ENCODE assay signal across 20 cellular contexts in the genomic region with DNA sequence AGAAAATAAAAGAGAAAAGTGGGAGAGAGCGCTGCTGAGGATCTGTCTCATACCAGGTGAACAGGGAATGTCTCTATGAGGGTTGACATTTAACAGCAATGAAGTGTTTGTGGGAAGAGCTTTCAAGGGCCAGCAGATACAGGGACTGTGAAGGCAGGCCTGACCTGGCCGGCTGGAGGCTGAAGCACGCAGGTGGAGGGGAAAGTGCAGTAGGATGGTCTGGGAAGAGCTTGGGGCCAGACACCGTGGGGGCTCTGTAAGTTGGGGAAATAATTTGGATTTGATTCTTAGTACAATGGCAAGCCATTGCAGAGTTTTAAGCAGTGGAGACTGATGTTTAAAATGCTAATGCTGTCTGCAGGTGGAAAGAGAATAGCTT. TPM values are rescaled to one million over a fixed set of nuclear protein-coding genes. Genes with fewer than 3 reads are reported as not detected.
DNase-seq lines count a peak whose midpoint lies in the region; ATAC-seq, FAIRE-seq and TF ChIP-seq lines count a peak whose summit lies in the region.
"Had no signal": no experiment of that assay in that cellular context is flagged by ENCODE, and none has a peak within 500 bp of the region (broad histone marks: within the 10 kb centered on the region; RNA-seq: fewer than 3 reads in every experiment).

No MANE protein-coding gene starts in this region.

- CTCF ChIA-PET in CD4-positive, alpha-beta memory T cell (lab: Charles Lee; ENCODE audit: partially characterized antibody) = interaction anchor here (0.8 to 6.3 kb wide), 5 partner anchors 12 to 123 kb away, joined by 3 to 87 read pairs (median 3); no protein-coding TSS in a partner anchor
- CTCF ChIA-PET in HepG2 (lab: Yijun Ruan, JAX; ENCODE audit: low intra/inter-chr PET ratio, low total read pairs) = interaction anchor here (2.3 to 2.4 kb wide), 2 partner anchors 20 to 23 kb away, joined by 8 to 19 read pairs; no protein-coding TSS in a partner anchor

- no peaks in the 10 kb centered on the region for H4K20me1 ChIP-seq in HepG2 (ENCODE audit: insufficient read depth, low read length)

- peaks cover 29% of the 10 kb centered on the region for H3K4me1 ChIP-seq in CD4-positive, alpha-beta memory T cell (ENCODE audit: insufficient read depth, low read length)
- peaks cover 95% of the 10 kb centered on the region for H3K4me1 ChIP-seq in HepG2 (ENCODE audit: insufficient read depth, low read length)
- H3K4me1 ChIP-seq: HAP-1, SJCRH30 had no signal

- H3K36me3 ChIP-seq in CD4-positive, alpha-beta memory T cell (ENCODE audit: insufficient read depth, low read length) = no peaks in the 10 kb centered on the region
- H3K36me3 ChIP-seq in HepG2 (replicated peaks in 1 of 2; ENCODE audit: control insufficient read depth in 1 of 2, insufficient read depth in 2 of 2, low read length in 2 of 2) = no peaks in the 10 kb centered on the region
- H3K36me3 ChIP-seq: HAP-1, SJCRH30 had no signal

- no peak for DNase-seq in CD4-positive, alpha-beta memory T cell
- peak; percentile 60 for DNase-seq in DMS79 treated with DMSO at 0.1 percent for 48 hours (lab: John Stamatoyannopoulos, UW)
- no peak for DNase-seq in HepG2 (ENCODE audit: low spot score)
- DNase-seq in progenitor cell of endocrine pancreas (ENCODE audit: low spot score, unreplicated experiment) = no peak
- no peak for DNase-seq in activated naive CD4-positive, alpha-beta T cell treated with Interleukin-2 at 50 U/mL for 16 hours
- DNase-seq: AML-193; CD8-positive, alpha-beta memory T cell; DMS 273 treated with DMSO at 0.1 percent for 48 hours; NCI-H146; NCI-H2081 treated with DMSO at 0.1 percent for 48 hours; NCI-H345; NCI-H526 treated with DMSO at 0.1 percent for 48 hours; RPMI8226; SJCRH30 had no signal

- peak overlapping the region in 6 of 7 donors; percentile 27 to 92 (median 55) for H3K27ac Mint-ChIP-seq in CD4-positive, alpha-beta memory T cell
- H3K27ac Mint-ChIP-seq in progenitor cell of endocrine pancreas = peak overlapping the region; percentile 68

- peaks cover 20 to 40% (median 27%) of the 10 kb centered on the region in 4 donors for H3K4me1 Mint-ChIP-seq in CD4-positive, alpha-beta memory T cell
- H3K4me1 Mint-ChIP-seq in progenitor cell of endocrine pancreas (ENCODE audit: low read depth) = peaks cover 30% of the 10 kb centered on the region

- peaks cover 3 to 4% of the 10 kb centered on the region in 2 donors for H3K27me3 Mint-ChIP-seq in CD4-positive, alpha-beta memory T cell
- peaks cover 37% of the 10 kb centered on the region for H3K27me3 Mint-ChIP-seq in progenitor cell of endocrine pancreas

- peaks cover 0 to 5% (median 2%) of the 10 kb centered on the region in 8 donors for H3K9me3 Mint-ChIP-seq in CD4-positive, alpha-beta memory T cell
- H3K9me3 Mint-ChIP-seq in progenitor cell of endocrine pancreas (ENCODE audit: low read depth) = peaks cover 11% of the 10 kb centered on the region

- in situ Hi-C loops in HepG2 (cut with HindIII; ENCODE audit: extremely low pct_ligation_motif_present, low pct_unique_long_range_greater_than_20kb) = no loop called here

- no peaks in the 10 kb centered on the region for H3K27me3 ChIP-seq in CD4-positive, alpha-beta memory T cell (ENCODE audit: insufficient read depth, low read length)
- H3K27me3 ChIP-seq in HepG2 (ENCODE audit: control insufficient read depth in 1 of 2, insufficient read depth in 2 of 2, low read length in 2 of 2) = no peaks in the 10 kb centered on the region

- TF ChIP-seq CTCF in HepG2 (CRISPR knock-in tag; IDR thresholded peaks at IDR 0.05) (no peak), progenitor cell of endocrine pancreas (IDR thresholded peaks at IDR 0.05; ENCODE audit: unreplicated experiment) (no peak)

- H3K9me3 ChIP-seq in CD4-positive, alpha-beta memory T cell (ENCODE audit: control insufficient read depth in 1 of 2, low read length in 2 of 2) = no peaks in the 10 kb centered on the region
- no peaks in the 10 kb centered on the region for H3K9me3 ChIP-seq in HepG2 (ENCODE audit: low read length)
- H3K9me3 ChIP-seq: HAP-1, SJCRH30 had no signal

- TF ChIP-seq EP300 in HepG2 (IDR thresholded peaks at IDR 0.05; ENCODE audit: low read depth in 2 of 2, low read length in 2 of 2) (no peak), HepG2 (CRISPR knock-in tag; IDR thresholded peaks at IDR 0.05; ENCODE audit: borderline replicate concordance) (no peak)

- no peak for FAIRE-seq in HepG2 (lab: Jason Lieb, UNC)
- FAIRE-seq: GM12878, HTR-8/SVneo had no signal

- H3K4me2 ChIP-seq in HepG2 (ENCODE audit: low read depth, low read length) = peak overlapping the region; percentile 86

- POLR2A ChIA-PET in CD4-positive, alpha-beta memory T cell (lab: Charles Lee; ENCODE audit: partially characterized antibody) = no interaction called here
- POLR2A ChIA-PET in HepG2 (lab: Yijun Ruan, JAX) = interaction anchor here (0.7 to 14.7 kb wide), 13 partner anchors 10 to 605 kb away, joined by 3 to 1105 read pairs (median 22); a partner anchor contains a TSS

- intact Hi-C loops in CD4-positive, alpha-beta memory T cell (cut with micrococcal nuclease) = no loop called here
- intact Hi-C loops in HepG2 (cut with micrococcal nuclease; ENCODE audit: unreplicated experiment) = loop anchor here (5.0 kb wide), 1 partner anchor 480 kb away; a partner anchor contains a TSS

- ATAC-seq in HepG2 (no peak), HG02588 (IDR thresholded peaks at IDR 0.05; ENCODE audit: unreplicated experiment) (no peak), HG03039 (IDR thresholded peaks at IDR 0.05; ENCODE audit: unreplicated experiment) (no peak)
- ATAC-seq: GM12878 had no signal

- H3K9ac ChIP-seq in HepG2 (ENCODE audit: insufficient read depth, low read depth, low read length) = peak overlapping the region; percentile 16; the same call in 1 of the 2 replicates

- no peak overlapping the region for H3K4me3 Mint-ChIP-seq in CD4-positive, alpha-beta memory T cell
- H3K4me3 Mint-ChIP-seq in progenitor cell of endocrine pancreas (ENCODE audit: low read depth) = no peak overlapping the region
- H3K4me3 Mint-ChIP-seq: CD8-positive, alpha-beta memory T cell had no signal

- H3K79me2 ChIP-seq in HepG2 (ENCODE audit: insufficient read depth, low read length) = no peaks in the 10 kb centered on the region

- no peak for TF ChIP-seq RAD21 in HepG2 (CRISPR knock-in tag; IDR thresholded peaks at IDR 0.05)

- no peak overlapping the region for H2AFZ ChIP-seq in HepG2 (ENCODE audit: low read length)

- peaks cover 0 to 1% of the 10 kb centered on the region in 2 donors for H3K36me3 Mint-ChIP-seq in CD4-positive, alpha-beta memory T cell
- no peaks in the 10 kb centered on the region for H3K36me3 Mint-ChIP-seq in progenitor cell of endocrine pancreas (ENCODE audit: insufficient read depth)
- H3K36me3 Mint-ChIP-seq: CD8-positive, alpha-beta memory T cell had no signal

- no TSS peak for BruUV-seq in HepG2 (replicated peaks; lab: Mats Ljungman, UMichigan)

- H3K27ac ChIP-seq in CD4-positive, alpha-beta memory T cell (ENCODE audit: low read depth, low read length) = no peak overlapping the region
- H3K27ac ChIP-seq in HepG2 (ENCODE audit: extremely low read length, insufficient read depth, low read length) = peak overlapping the region; percentile 89
- H3K27ac ChIP-seq: SJCRH30 had no signal

- TF ChIP-seq POLR2A in HepG2 (IDR thresholded peaks at IDR 0.05; ENCODE audit: insufficient read depth in 1 of 2, low read depth in 2 of 2, low read length in 2 of 2) = no peak

- no peak overlapping the region for H3K4me3 ChIP-seq in CD4-positive, alpha-beta memory T cell (ENCODE audit: low read length in 2 of 2)
- no peak overlapping the region; a peak in 1 of 6 replicates for H3K4me3 ChIP-seq in HepG2 (replicated peaks in 1 of 3; ENCODE audit: insufficient read depth in 1 of 3, low read depth in 2 of 3, low read length in 3 of 3)
- H3K4me3 ChIP-seq: GM12878, HAP-1, SJCRH30 had no signal

- 56% methylated on average over 4 of the region's 4 CpGs for WGBS in HepG2 (ENCODE audit: low lambda C conversion rate)

RNA-seq across cellular contexts. Expression of a gene that starts 23.8 kb away (rescaled TPM):
- total RNA-seq in CD4-positive, alpha-beta memory T cell = not detected
- polyA plus RNA-seq in CD4-positive, alpha-beta memory T cell = not detected
- total RNA-seq in HepG2 (2016; rRNA removed; fragmentation: Illumina TruSeq; extraction: Trizol) (2,867 and 3,021 TPM in 2 replicates), progenitor cell of endocrine pancreas (0.77 and 0.89 TPM in 2 replicates)
- total RNA-seq in HepG2 (2016; cell fraction: cytosol; rRNA removed; fragmentation: Illumina TruSeq; extraction: Trizol; ENCODE audit: low read depth) = 582 and 659 TPM in 2 replicates
- total RNA-seq in HepG2 (2016; cell fraction: insoluble cytoplasmic fraction; rRNA removed; fragmentation: Illumina TruSeq; extraction: Trizol) = 2,776 and 3,102 TPM in 2 replicates
- 925 and 1,194 TPM in 2 replicates for total RNA-seq in HepG2 (2016; cell fraction: membrane; rRNA removed; fragmentation: Illumina TruSeq; extraction: Trizol)
- total RNA-seq in HepG2 (2016; cell fraction: nucleus; rRNA removed; fragmentation: Illumina TruSeq; extraction: Trizol) = 2,259 and 2,462 TPM in 2 replicates
- polyA plus RNA-seq in HepG2 (2011; rRNA removed) = 1,596 and 1,621 TPM in 2 replicates
- 1,194 and 1,328 TPM in 2 replicates for polyA plus RNA-seq in HepG2 (2011; cell fraction: cytosol; rRNA removed)
- polyA plus RNA-seq in HepG2 (2011; cell fraction: nucleus; rRNA removed) = 2,740 and 3,322 TPM in 2 replicates
- 740 and 1,093 TPM in 2 replicates for polyA plus RNA-seq in HepG2 (2012)
- polyA plus RNA-seq in HepG2 (2016; cell fraction: cytosol; fragmentation: Illumina TruSeq; extraction: Trizol; ENCODE audit: low read depth) = 288 and 375 TPM in 2 replicates
- 2,577 and 2,685 TPM in 2 replicates for polyA plus RNA-seq in HepG2 (2016; cell fraction: insoluble cytoplasmic fraction; fragmentation: Illumina TruSeq; extraction: Trizol; ENCODE audit: low read depth)
- 518 and 720 TPM in 2 replicates for polyA plus RNA-seq in HepG2 (2016; cell fraction: membrane; fragmentation: Illumina TruSeq; extraction: Trizol; ENCODE audit: low read depth)
- polyA plus RNA-seq in HepG2 (2016; cell fraction: nucleus; fragmentation: Illumina TruSeq; extraction: Trizol; ENCODE audit: insufficient read depth, low read depth) = 3,957 and 4,035 TPM in 2 replicates
- 4.9 and 1,419 TPM in 2 replicates for polyA minus RNA-seq in HepG2 (2011; rRNA and poly(A)+ RNA removed; ENCODE audit: low replicate concordance)
- 390 and 391 TPM in 2 replicates for polyA minus RNA-seq in HepG2 (2011; cell fraction: cytosol; rRNA and poly(A)+ RNA removed)
- 1,540 and 1,882 TPM in 2 replicates for polyA minus RNA-seq in HepG2 (2011; cell fraction: nucleus; rRNA and poly(A)+ RNA removed)
- total RNA-seq: OCI-LY7 had no signal
- polyA plus RNA-seq: CD8-positive, alpha-beta memory T cell had no signal

RNA-seq across cellular contexts. Expression of a gene that starts 33.8 kb away (rescaled TPM):
- not detected for total RNA-seq in CD4-positive, alpha-beta memory T cell
- polyA plus RNA-seq in CD4-positive, alpha-beta memory T cell = under 1 TPM in 1 of 2 donors, not detected in 1; 0.08 TPM
- 0.14 and 0.22 TPM in 2 replicates for total RNA-seq in HepG2 (2016; rRNA removed; fragmentation: Illumina TruSeq; extraction: Trizol)
- total RNA-seq in HepG2 (2016; cell fraction: cytosol; rRNA removed; fragmentation: Illumina TruSeq; extraction: Trizol; ENCODE audit: low read depth) = 0.10 TPM in 1 of 2 replicates, not detected in the other
- 0.13 and 0.15 TPM in 2 replicates for total RNA-seq in HepG2 (2016; cell fraction: insoluble cytoplasmic fraction; rRNA removed; fragmentation: Illumina TruSeq; extraction: Trizol)
- 0.10 and 0.22 TPM in 2 replicates for total RNA-seq in HepG2 (2016; cell fraction: membrane; rRNA removed; fragmentation: Illumina TruSeq; extraction: Trizol)
- 0.12 and 0.44 TPM in 2 replicates for total RNA-seq in HepG2 (2016; cell fraction: nucleus; rRNA removed; fragmentation: Illumina TruSeq; extraction: Trizol)
- polyA plus RNA-seq in HepG2 (2011; rRNA removed) = 0.08 and 0.16 TPM in 2 replicates
- 0.15 and 0.18 TPM in 2 replicates for polyA plus RNA-seq in HepG2 (2011; cell fraction: cytosol; rRNA removed)
- polyA plus RNA-seq in HepG2 (2011; cell fraction: nucleus; rRNA removed) = 1.1 TPM in 2 replicates
- polyA plus RNA-seq in HepG2 (2012) = 0.16 and 0.54 TPM in 2 replicates
- polyA plus RNA-seq in HepG2 (2016; cell fraction: cytosol; fragmentation: Illumina TruSeq; extraction: Trizol; ENCODE audit: low read depth) = 0.05 and 0.10 TPM in 2 replicates
- polyA plus RNA-seq in HepG2 (2016; cell fraction: insoluble cytoplasmic fraction; fragmentation: Illumina TruSeq; extraction: Trizol; ENCODE audit: low read depth) = 0.22 and 0.33 TPM in 2 replicates
- polyA plus RNA-seq in HepG2 (2016; cell fraction: membrane; fragmentation: Illumina TruSeq; extraction: Trizol; ENCODE audit: low read depth) = 0.10 and 0.17 TPM in 2 replicates
- polyA plus RNA-seq in HepG2 (2016; cell fraction: nucleus; fragmentation: Illumina TruSeq; extraction: Trizol; ENCODE audit: insufficient read depth, low read depth) = 0.42 and 0.55 TPM in 2 replicates
- polyA minus RNA-seq in HepG2 (2011; rRNA and poly(A)+ RNA removed; ENCODE audit: low replicate concordance) = 0.18 TPM in 1 of 2 replicates, not detected in the other
- 0.35 TPM in 1 of 2 replicates, not detected in the other for polyA minus RNA-seq in HepG2 (2011; cell fraction: cytosol; rRNA and poly(A)+ RNA removed)
- 0.13 and 0.25 TPM in 2 replicates for polyA minus RNA-seq in HepG2 (2011; cell fraction: nucleus; rRNA and poly(A)+ RNA removed)
- not detected in 2 replicates for total RNA-seq in progenitor cell of endocrine pancreas
- total RNA-seq: OCI-LY7 had no signal
- polyA plus RNA-seq: CD8-positive, alpha-beta memory T cell had no signal

RNA-seq across cellular contexts. Expression of a gene that starts 44.8 kb away (rescaled TPM):
- 100 to 1,000 TPM; 492 to 498 TPM for total RNA-seq in CD4-positive, alpha-beta memory T cell
- polyA plus RNA-seq in CD4-positive, alpha-beta memory T cell = 100 to 1,000 TPM in 1 of 2 donors, 10 to 100 TPM in 1; 65.7 to 108 TPM
- total RNA-seq in HepG2 (2016; rRNA removed; fragmentation: Illumina TruSeq; extraction: Trizol) (39.4 and 96.9 TPM in 2 replicates), progenitor cell of endocrine pancreas (262 and 268 TPM in 2 replicates)
- total RNA-seq in HepG2 (2016; cell fraction: cytosol; rRNA removed; fragmentation: Illumina TruSeq; extraction: Trizol; ENCODE audit: low read depth) = 27.1 and 29.2 TPM in 2 replicates
- 43.1 and 100 TPM in 2 replicates for total RNA-seq in HepG2 (2016; cell fraction: insoluble cytoplasmic fraction; rRNA removed; fragmentation: Illumina TruSeq; extraction: Trizol)
- 15.6 and 15.9 TPM in 2 replicates for total RNA-seq in HepG2 (2016; cell fraction: membrane; rRNA removed; fragmentation: Illumina TruSeq; extraction: Trizol)
- total RNA-seq in HepG2 (2016; cell fraction: nucleus; rRNA removed; fragmentation: Illumina TruSeq; extraction: Trizol) = 143 and 149 TPM in 2 replicates
- 611 and 685 TPM in 2 replicates for polyA plus RNA-seq in HepG2 (2011; rRNA removed)
- polyA plus RNA-seq in HepG2 (2011; cell fraction: cytosol; rRNA removed) = 118 and 170 TPM in 2 replicates
- 4,733 and 5,679 TPM in 2 replicates for polyA plus RNA-seq in HepG2 (2011; cell fraction: nucleus; rRNA removed)
- polyA plus RNA-seq in HepG2 (2012) = 202 and 318 TPM in 2 replicates
- polyA plus RNA-seq in HepG2 (2016; cell fraction: cytosol; fragmentation: Illumina TruSeq; extraction: Trizol; ENCODE audit: low read depth) = 12.6 and 13.8 TPM in 2 replicates
- polyA plus RNA-seq in HepG2 (2016; cell fraction: insoluble cytoplasmic fraction; fragmentation: Illumina TruSeq; extraction: Trizol; ENCODE audit: low read depth) = 49.4 and 63.1 TPM in 2 replicates
- polyA plus RNA-seq in HepG2 (2016; cell fraction: membrane; fragmentation: Illumina TruSeq; extraction: Trizol; ENCODE audit: low read depth) = 18.9 and 19.4 TPM in 2 replicates
- polyA plus RNA-seq in HepG2 (2016; cell fraction: nucleus; fragmentation: Illumina TruSeq; extraction: Trizol; ENCODE audit: insufficient read depth, low read depth) = 559 and 594 TPM in 2 replicates
- 166 and 365 TPM in 2 replicates for polyA minus RNA-seq in HepG2 (2011; rRNA and poly(A)+ RNA removed; ENCODE audit: low replicate concordance)
- 55.5 and 58.2 TPM in 2 replicates for polyA minus RNA-seq in HepG2 (2011; cell fraction: cytosol; rRNA and poly(A)+ RNA removed)
- 527 and 596 TPM in 2 replicates for polyA minus RNA-seq in HepG2 (2011; cell fraction: nucleus; rRNA and poly(A)+ RNA removed)
- total RNA-seq: SJCRH30 had no signal

RNA-seq across cellular contexts. Expression of a gene that starts 56.3 kb away (rescaled TPM):
- 10 to 100 TPM; 25.6 to 26.2 TPM for total RNA-seq in CD4-positive, alpha-beta memory T cell
- 10 to 100 TPM; 10.9 to 15.5 TPM for polyA plus RNA-seq in CD4-positive, alpha-beta memory T cell
- 7.1 and 7.4 TPM in 2 replicates for total RNA-seq in HepG2 (2016; rRNA removed; fragmentation: Illumina TruSeq; extraction: Trizol)
- 6.0 and 6.1 TPM in 2 replicates for total RNA-seq in HepG2 (2016; cell fraction: cytosol; rRNA removed; fragmentation: Illumina TruSeq; extraction: Trizol; ENCODE audit: low read depth)
- 7.7 and 8.0 TPM in 2 replicates for total RNA-seq in HepG2 (2016; cell fraction: insoluble cytoplasmic fraction; rRNA removed; fragmentation: Illumina TruSeq; extraction: Trizol)
- total RNA-seq in HepG2 (2016; cell fraction: membrane; rRNA removed; fragmentation: Illumina TruSeq; extraction: Trizol) = 12.8 and 13.3 TPM in 2 replicates
- total RNA-seq in HepG2 (2016; cell fraction: nucleus; rRNA removed; fragmentation: Illumina TruSeq; extraction: Trizol) = 5.8 and 5.9 TPM in 2 replicates
- polyA plus RNA-seq in HepG2 (2011; rRNA removed) = 8.2 and 8.7 TPM in 2 replicates
- 3.6 and 5.0 TPM in 2 replicates for polyA plus RNA-seq in HepG2 (2011; cell fraction: cytosol; rRNA removed)
- 11.3 and 17.7 TPM in 2 replicates for polyA plus RNA-seq in HepG2 (2011; cell fraction: nucleus; rRNA removed)
- 3.9 and 4.2 TPM in 2 replicates for polyA plus RNA-seq in HepG2 (2012)
- 14.5 and 18.4 TPM in 2 replicates for polyA plus RNA-seq in HepG2 (2016; cell fraction: cytosol; fragmentation: Illumina TruSeq; extraction: Trizol; ENCODE audit: low read depth)
- 11.7 and 13.4 TPM in 2 replicates for polyA plus RNA-seq in HepG2 (2016; cell fraction: insoluble cytoplasmic fraction; fragmentation: Illumina TruSeq; extraction: Trizol; ENCODE audit: low read depth)
- 18.6 and 20.0 TPM in 2 replicates for polyA plus RNA-seq in HepG2 (2016; cell fraction: membrane; fragmentation: Illumina TruSeq; extraction: Trizol; ENCODE audit: low read depth)
- 11.0 and 11.3 TPM in 2 replicates for polyA plus RNA-seq in HepG2 (2016; cell fraction: nucleus; fragmentation: Illumina TruSeq; extraction: Trizol; ENCODE audit: insufficient read depth, low read depth)
- 10.0 and 22.9 TPM in 2 replicates for polyA minus RNA-seq in HepG2 (2011; rRNA and poly(A)+ RNA removed; ENCODE audit: low replicate concordance)
- 2.5 and 3.6 TPM in 2 replicates for polyA minus RNA-seq in HepG2 (2011; cell fraction: cytosol; rRNA and poly(A)+ RNA removed)
- 6.8 and 7.2 TPM in 2 replicates for polyA minus RNA-seq in HepG2 (2011; cell fraction: nucleus; rRNA and poly(A)+ RNA removed)
- total RNA-seq in progenitor cell of endocrine pancreas = 17.3 and 20.6 TPM in 2 replicates

Comparison
In these comparisons a context has a peak if more than half of its experiments do, and no peak if none do; other contexts are left out.
1. RNA of a gene that starts 23.8 kb away (total RNA-seq): 582 to 3,102 TPM in HepG2; 0.77 to 0.89 TPM in progenitor cell of endocrine pancreas and not detected in CD4-positive, alpha-beta memory T cell; every median in the first group is over 100 times any median in the second.